In the genomic region with DNA sequence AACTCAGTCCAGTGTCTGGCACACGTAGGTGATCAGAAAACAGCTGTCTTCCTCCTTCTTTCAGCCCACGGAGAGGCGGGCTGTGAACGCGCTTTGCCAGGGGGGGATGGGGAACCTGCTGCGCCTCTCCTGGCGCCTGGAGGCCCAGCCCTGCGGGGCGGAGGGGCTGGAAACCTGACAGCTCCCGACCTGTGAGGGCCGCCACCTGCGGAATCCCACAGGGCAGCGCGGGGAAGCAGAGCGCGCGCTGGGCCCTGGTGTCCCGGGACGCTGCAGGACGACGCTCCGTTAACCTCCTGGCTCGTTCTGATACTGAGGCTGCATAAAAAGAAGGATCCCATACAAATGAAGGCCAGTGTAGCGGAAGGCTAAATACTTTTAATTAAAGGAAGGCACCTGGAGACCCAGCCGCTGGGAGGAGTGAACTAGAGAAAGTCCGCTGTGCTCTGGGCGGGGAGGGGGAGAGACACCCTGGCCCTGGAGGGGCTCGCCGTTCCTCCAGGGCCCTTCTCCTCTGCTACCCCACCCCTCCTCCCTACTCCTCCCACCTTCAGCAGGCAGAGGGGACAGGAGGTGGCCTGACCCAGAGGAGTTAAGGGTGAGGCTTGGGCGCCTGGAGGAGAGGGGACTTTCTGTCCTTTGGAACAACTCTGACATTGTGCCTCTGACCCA, we compare ENCODE assay signal across 6 cellular contexts. TPM values are rescaled to one million over a fixed set of nuclear protein-coding genes. Genes with fewer than 3 reads are reported as not detected.
"Had no signal": no experiment of that assay in that cellular context is flagged by ENCODE, and none has a peak within 500 bp of the region (broad histone marks: within the 10 kb centered on the region; RNA-seq: fewer than 3 reads in every experiment).

No MANE protein-coding gene starts in this region.

RNA-seq across cellular contexts. Expression of gene TRIM43B, which starts 57.2 kb away (rescaled TPM):
- total RNA-seq: HepG2, HT-29, HT1080, IMR-90, K562 had no signal
- polyA plus RNA-seq: HepG2, IgD-negative memory B cell, IMR-90, K562 had no signal
